Comparison of ENCODE assay signal across 23 cellular contexts in the genomic region with DNA sequence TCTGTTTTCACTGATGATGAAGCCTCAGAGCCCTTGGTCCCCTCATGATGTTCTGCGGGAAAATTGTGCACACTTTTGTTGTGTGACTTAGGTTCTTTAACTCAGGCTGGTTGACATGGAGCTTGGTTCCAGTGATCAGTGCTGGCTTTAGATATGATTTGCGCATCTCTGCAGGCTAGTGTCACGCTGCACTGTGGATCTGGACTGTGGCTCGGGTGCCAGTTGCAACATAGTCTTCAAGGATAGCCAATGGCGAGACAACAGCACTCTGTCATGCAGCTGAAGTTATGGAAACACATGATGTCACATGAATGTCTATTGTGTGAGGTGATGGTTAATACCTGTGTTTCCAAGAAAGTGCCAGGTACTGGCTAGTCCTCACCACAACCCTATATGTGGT. TPM values are rescaled to one million over a fixed set of nuclear protein-coding genes. Genes with fewer than 3 reads are reported as not detected.
DNase-seq lines count a peak whose midpoint lies in the region; ATAC-seq, FAIRE-seq and TF ChIP-seq lines count a peak whose summit lies in the region.
"Had no signal": no experiment of that assay in that cellular context is flagged by ENCODE, and none has a peak within 500 bp of the region (broad histone marks: within the 10 kb centered on the region; RNA-seq: fewer than 3 reads in every experiment).

No MANE protein-coding gene starts in this region.

- no peak for TF ChIP-seq EP300 in gastroesophageal sphincter (IDR thresholded peaks at IDR 0.05)
- TF ChIP-seq EP300 in stomach (IDR thresholded peaks at IDR 0.05), result no peak

- peaks cover 87% of the 10 kb centered on the region for H3K79me2 ChIP-seq in GM23248 (ENCODE audit: insufficient read depth)

- no peak for TF ChIP-seq POLR2A in gastroesophageal sphincter (IDR thresholded peaks at IDR 0.05)
- no peak for TF ChIP-seq POLR2A in stomach (IDR thresholded peaks at IDR 0.05)

- in situ Hi-C loops in GM23248 (cut with MboI), result no loop called here

- TF ChIP-seq CTCF in gastroesophageal sphincter (IDR thresholded peaks at IDR 0.05), result no peak
- TF ChIP-seq CTCF in stomach (IDR thresholded peaks at IDR 0.05), result no peak

- H3K4me3 ChIP-seq in GM23248 (no peak overlapping the region), SK-N-MC (no peak overlapping the region), gastroesophageal sphincter (no peak overlapping the region), stomach (no peak overlapping the region)
- H3K4me3 ChIP-seq: A549, K562, PC-9 had no signal

- 0 out of 2 replicates have a peak, but pooled peaks cover 4% of the 10 kb centered on the region for H4K20me1 ChIP-seq in GM23248 (ENCODE audit: insufficient read depth)

- H3K9ac ChIP-seq in GM23248 (no peak overlapping the region), SK-N-MC (ENCODE audit: insufficient read length) (no peak overlapping the region)

- 0 out of 2 replicates have a peak overlapping the region, but pooled peaks have one; percentile 80 for H3K27ac ChIP-seq in GM23248
- peak overlapping the region; percentile 56 for H3K27ac ChIP-seq in SK-N-MC
- H3K27ac ChIP-seq in gastroesophageal sphincter, result peak overlapping the region; percentile 73 to 82 (median 80)
- H3K27ac ChIP-seq in stomach, result peak overlapping the region in 3 of 5 donors; percentile 52 to 79 (median 73)
- H3K27ac ChIP-seq: A549, PC-9 had no signal

- FAIRE-seq in GM19239 (lab: Jason Lieb, UNC), result no peak
- FAIRE-seq: A549, D721Med, K562 had no signal

- no peaks in the 10 kb centered on the region for H3K9me2 ChIP-seq in GM23248 (ENCODE audit: insufficient read depth)

- H3K27me3 ChIP-seq in GM23248 (replicated peaks; ENCODE audit: insufficient read depth) (no peaks in the 10 kb centered on the region), gastroesophageal sphincter (no peaks in the 10 kb centered on the region), stomach (no peaks in the 10 kb centered on the region)
- H3K27me3 ChIP-seq: BE2C had no signal

- H2AFZ ChIP-seq in GM23248, result no peak overlapping the region
- H2AFZ ChIP-seq: PC-9 had no signal

- peaks cover 72% of the 10 kb centered on the region for H3F3A ChIP-seq in GM23248 (ENCODE audit: insufficient read depth)

- WGBS in GM23248 (ENCODE audit: low coverage in 1 of 2, low lambda C conversion rate in 2 of 2, missing lambda C conversion rate in 2 of 2), 2 experiments, result 92 to 94% methylated on average over 5 of the region's 5 CpGs
- WGBS in gastroesophageal sphincter (ENCODE audit: low coverage in 1 of 2), 2 donors, result 80% methylated on average over 3 of the region's 5 CpGs; no CpG with 5 or more reads in 1 of the 2 donors
- 88 to 96% (median 94%) methylated on average over 5 of the region's 5 CpGs for WGBS in stomach, 5 donors

- H3K9me3 ChIP-seq in GM23248 (ENCODE audit: low read depth) (no peaks in the 10 kb centered on the region), SK-N-MC (ENCODE audit: low read depth, low read length) (no peaks in the 10 kb centered on the region), gastroesophageal sphincter (no peaks in the 10 kb centered on the region), stomach (no peaks in the 10 kb centered on the region)
- H3K9me3 ChIP-seq: A549, BE2C had no signal

- H3K36me3 ChIP-seq in GM23248 (ENCODE audit: low read depth), result 0 out of 2 replicates have a peak, but pooled peaks cover 1% of the 10 kb centered on the region
- peaks cover 54% of the 10 kb centered on the region for H3K36me3 ChIP-seq in SK-N-MC (ENCODE audit: insufficient read depth, low read length)
- H3K36me3 ChIP-seq in gastroesophageal sphincter, result no peaks in the 10 kb centered on the region
- no peaks in the 10 kb centered on the region for H3K36me3 ChIP-seq in stomach
- H3K36me3 ChIP-seq: BE2C had no signal

- DNase-seq in GM23248, result no peak
- DNase-seq in SK-N-MC (ENCODE audit: low read depth, low spot score), result no peak
- no peak for DNase-seq in stomach
- no peak for DNase-seq in stimulated activated CD4-positive, alpha-beta T cell treated with anti-CD3 and anti-CD28 coated beads, Interleukin-4, amount 100 ng/mL, for 4 hours
- DNase-seq in activated naive CD4-positive, alpha-beta T cell treated with anti-CD3 and anti-CD28 coated beads, Interleukin-2, amount 50 U/mL, for 16 hours, result no peak
- DNase-seq in GM19239 (ENCODE audit: insufficient read length, low spot score), result no peak
- DNase-seq in activated gamma-delta T cell (lab: John Stamatoyannopoulos, UW), result no peak
- DNase-seq: BE2C, DMS53, GDM1, MM.1S, NCI-H1048, NCI-H1417 treated with DMSO at 0.1 percent for 48 hours, NCI-H187 treated with DMSO at 0.1 percent for 48 hours, NCI-H2107, NCI-H510A, PC-9, RPMI8226, SHP77 treated with DMSO at 0.1 percent for 48 hours had no signal

- peaks cover 66% of the 10 kb centered on the region for H3K4me1 ChIP-seq in GM23248 (ENCODE audit: insufficient read depth)
- peaks cover 25 to 99% (median 48%) of the 10 kb centered on the region in 3 donors for H3K4me1 ChIP-seq in gastroesophageal sphincter
- peaks cover 0 to 72% (median 26%) of the 10 kb centered on the region in 4 donors for H3K4me1 ChIP-seq in stomach

- H3K4me2 ChIP-seq in GM23248 (ENCODE audit: unreplicated experiment), result no peak overlapping the region
- H3K4me2 ChIP-seq: A549, PC-9 had no signal

- ATAC-seq in gastroesophageal sphincter, result no peak
- ATAC-seq: A549, K562 had no signal

- intact Hi-C loops in stomach (cut with DNase I; ENCODE audit: low total_unique reads), result no loop called here

RNA-seq across cellular contexts. Expression of gene DDR2, which starts 56.7 kb away (rescaled TPM):
- 194 and 196 TPM in 2 replicates for total RNA-seq in GM23248 (2014; rRNA removed; shearing (Covaris generic))
- 94.7 and 96.1 TPM in 2 replicates for polyA plus RNA-seq in GM23248 (2016; fragmentation: Nextera tagmentation; extraction: Ambion mirVana)
- total RNA-seq in gastroesophageal sphincter, result 100 to 1,000 TPM; 165 to 241 (median 199) TPM
- total RNA-seq in stomach, result 100 to 1,000 TPM in 1 of 5 donors, 10 to 100 TPM in 4; 17.7 to 117 (median 50.8) TPM
- 10 to 100 TPM in 2 of 3 donors, 1 to 10 TPM in 1; 6.8 to 20.5 (median 18.6) TPM for polyA plus RNA-seq in stomach
